Comparison of ENCODE assay signal across 1 cellular context in genomic region chr10:114352653-114353298, GRCh38.
A peak's percentile ranks its signal among the peaks of the same experiment; 100 is the strongest.
TF ChIP-seq lines count a peak whose summit lies in the region.

No MANE protein-coding gene starts in this region.

TF ChIP-seq in K562, 482 proteins besides CTCF, POLR2A, EP300 and RAD21:
- TF ChIP-seq, protein P1, sequence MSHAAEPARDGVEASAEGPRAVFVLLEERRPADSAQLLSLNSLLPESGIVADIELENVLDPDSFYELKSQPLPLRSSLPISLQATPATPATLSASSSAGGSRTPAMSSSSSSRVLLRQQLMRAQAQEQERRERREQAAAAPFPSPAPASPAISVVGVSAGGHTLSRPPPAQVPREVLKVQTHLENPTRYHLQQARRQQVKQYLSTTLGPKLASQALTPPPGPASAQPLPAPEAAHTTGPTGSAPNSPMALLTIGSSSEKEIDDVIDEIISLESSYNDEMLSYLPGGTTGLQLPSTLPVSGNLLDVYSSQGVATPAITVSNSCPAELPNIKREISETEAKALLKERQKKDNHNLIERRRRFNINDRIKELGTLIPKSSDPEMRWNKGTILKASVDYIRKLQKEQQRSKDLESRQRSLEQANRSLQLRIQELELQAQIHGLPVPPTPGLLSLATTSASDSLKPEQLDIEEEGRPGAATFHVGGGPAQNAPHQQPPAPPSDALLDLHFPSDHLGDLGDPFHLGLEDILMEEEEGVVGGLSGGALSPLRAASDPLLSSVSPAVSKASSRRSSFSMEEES (CRISPR knock-in tag; IDR thresholded peaks at IDR 0.05) = peak; percentile 95
- TF ChIP-seq, protein P2, sequence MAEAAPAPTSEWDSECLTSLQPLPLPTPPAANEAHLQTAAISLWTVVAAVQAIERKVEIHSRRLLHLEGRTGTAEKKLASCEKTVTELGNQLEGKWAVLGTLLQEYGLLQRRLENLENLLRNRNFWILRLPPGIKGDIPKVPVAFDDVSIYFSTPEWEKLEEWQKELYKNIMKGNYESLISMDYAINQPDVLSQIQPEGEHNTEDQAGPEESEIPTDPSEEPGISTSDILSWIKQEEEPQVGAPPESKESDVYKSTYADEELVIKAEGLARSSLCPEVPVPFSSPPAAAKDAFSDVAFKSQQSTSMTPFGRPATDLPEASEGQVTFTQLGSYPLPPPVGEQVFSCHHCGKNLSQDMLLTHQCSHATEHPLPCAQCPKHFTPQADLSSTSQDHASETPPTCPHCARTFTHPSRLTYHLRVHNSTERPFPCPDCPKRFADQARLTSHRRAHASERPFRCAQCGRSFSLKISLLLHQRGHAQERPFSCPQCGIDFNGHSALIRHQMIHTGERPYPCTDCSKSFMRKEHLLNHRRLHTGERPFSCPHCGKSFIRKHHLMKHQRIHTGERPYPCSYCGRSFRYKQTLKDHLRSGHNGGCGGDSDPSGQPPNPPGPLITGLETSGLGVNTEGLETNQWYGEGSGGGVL (CRISPR knock-in tag; IDR thresholded peaks at IDR 0.05) = no peak
- peak; percentile 74 for TF ChIP-seq USF2 (CRISPR knock-in tag; IDR thresholded peaks at IDR 0.05)
- peak; percentile 71 for TF ChIP-seq CBFA2T2 (conservative IDR thresholded peaks at IDR 0.05)
- TF ChIP-seq, protein P3, sequence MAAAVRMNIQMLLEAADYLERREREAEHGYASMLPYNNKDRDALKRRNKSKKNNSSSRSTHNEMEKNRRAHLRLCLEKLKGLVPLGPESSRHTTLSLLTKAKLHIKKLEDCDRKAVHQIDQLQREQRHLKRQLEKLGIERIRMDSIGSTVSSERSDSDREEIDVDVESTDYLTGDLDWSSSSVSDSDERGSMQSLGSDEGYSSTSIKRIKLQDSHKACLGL (CRISPR knock-in tag; IDR thresholded peaks at IDR 0.05; ENCODE audit: borderline replicate concordance, poor library complexity, severe bottlenecking) = no peak
- no peak for TF ChIP-seq CEBPZ (IDR thresholded peaks at IDR 0.05; ENCODE audit: borderline replicate concordance, low read depth, low read length)
- TF ChIP-seq ZSCAN32 (CRISPR knock-in tag; IDR thresholded peaks at IDR 0.05) = no peak
- TF ChIP-seq ZNF76 (CRISPR knock-in tag; IDR thresholded peaks at IDR 0.05; ENCODE audit: borderline replicate concordance) = no peak
- TF ChIP-seq, protein P4, sequence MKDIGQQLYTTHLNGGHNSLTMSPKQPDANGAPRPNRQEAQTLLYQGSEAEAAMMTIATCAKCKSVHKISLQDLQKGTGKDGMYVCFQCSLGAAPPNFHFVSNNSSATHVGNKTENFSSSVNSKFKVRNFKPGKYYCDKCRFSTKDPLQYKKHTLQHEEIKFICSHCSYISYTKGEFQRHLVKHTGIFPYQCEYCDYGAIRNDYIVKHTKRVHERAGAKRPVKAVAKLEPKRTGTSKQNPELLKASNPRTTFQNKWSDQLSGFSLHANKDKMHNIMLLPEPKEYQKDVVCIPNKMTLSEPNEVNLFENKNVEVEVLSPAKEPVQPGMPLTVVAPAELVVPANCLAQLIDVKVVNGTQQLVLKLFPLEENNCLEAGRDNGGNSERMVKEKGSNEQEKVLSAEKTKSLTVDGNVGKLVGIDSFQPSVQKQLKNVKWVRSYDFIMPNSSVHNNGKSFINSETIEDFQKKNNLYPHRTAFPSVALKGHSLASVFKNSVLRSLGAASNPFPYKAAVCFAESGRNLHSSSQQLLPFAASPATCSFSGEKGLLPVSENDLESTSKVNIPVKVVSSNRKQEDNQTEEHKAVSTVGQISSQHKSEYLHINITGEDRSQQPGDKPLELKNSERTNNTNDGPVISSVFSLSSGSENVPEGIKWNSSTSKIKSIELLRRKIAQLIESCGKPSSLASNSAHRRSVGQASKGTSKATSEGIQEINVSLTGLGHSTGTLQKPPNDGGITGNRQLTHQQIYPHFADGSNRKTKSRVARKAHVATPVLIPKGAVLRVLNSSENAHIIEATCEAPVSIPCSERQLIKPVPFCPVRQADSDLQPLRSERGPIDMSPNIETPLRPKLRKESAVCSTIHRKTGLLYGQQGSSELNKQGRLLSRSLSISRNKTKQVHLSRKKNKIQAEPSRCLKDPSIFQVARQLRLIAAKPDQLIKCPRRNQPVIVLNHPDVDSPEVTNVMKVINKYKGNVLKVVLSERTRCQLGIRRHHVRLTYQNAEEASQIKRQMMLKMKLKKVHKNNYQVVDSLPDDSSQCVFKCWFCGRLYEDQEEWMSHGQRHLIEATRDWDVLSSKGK (CRISPR knock-in tag; IDR thresholded peaks at IDR 0.05) = no peak
- TF ChIP-seq SMC3 (conservative IDR thresholded peaks at IDR 0.05; ENCODE audit: insufficient read depth, low read depth, low read length) = no peak
- TF ChIP-seq CCAR2 (IDR thresholded peaks at IDR 0.05; ENCODE audit: low read depth, low read length) = no peak
- TF ChIP-seq TOE1 (IDR thresholded peaks at IDR 0.05; ENCODE audit: borderline replicate concordance) = peak; percentile 95
- TF ChIP-seq TOE1 (CRISPR knock-in tag; IDR thresholded peaks at IDR 0.05; ENCODE audit: borderline replicate concordance, low read depth) = no peak
- TF ChIP-seq, protein P5, sequence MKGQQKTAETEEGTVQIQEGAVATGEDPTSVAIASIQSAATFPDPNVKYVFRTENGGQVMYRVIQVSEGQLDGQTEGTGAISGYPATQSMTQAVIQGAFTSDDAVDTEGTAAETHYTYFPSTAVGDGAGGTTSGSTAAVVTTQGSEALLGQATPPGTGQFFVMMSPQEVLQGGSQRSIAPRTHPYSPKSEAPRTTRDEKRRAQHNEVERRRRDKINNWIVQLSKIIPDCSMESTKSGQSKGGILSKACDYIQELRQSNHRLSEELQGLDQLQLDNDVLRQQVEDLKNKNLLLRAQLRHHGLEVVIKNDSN (CRISPR knock-in tag; IDR thresholded peaks at IDR 0.05) = peak; percentile 69
- TF ChIP-seq ELF1 (tag; IDR thresholded peaks at IDR 0.05) = peak; percentile 66
- TF ChIP-seq DNMT1 (IDR thresholded peaks at IDR 0.05) = no peak
- TF ChIP-seq ZNF668 (CRISPR knock-in tag; IDR thresholded peaks at IDR 0.05) = no peak
- no peak for TF ChIP-seq ZNF436 (CRISPR knock-in tag; IDR thresholded peaks at IDR 0.05)
- TF ChIP-seq NFYB (IDR thresholded peaks at IDR 0.05; ENCODE audit: extremely low read depth, insufficient read length) = peak; percentile 33
- TF ChIP-seq RAD51 (IDR thresholded peaks at IDR 0.05; ENCODE audit: borderline replicate concordance, low read depth) = peak; percentile 95
